ENCODE assay signal across 9 cellular contexts in genomic region chr18:77054288-77054605, GRCh38.
DNase-seq lines count a peak whose midpoint lies in the region; ATAC-seq and TF ChIP-seq lines count a peak whose summit lies in the region.
"Had no signal": no experiment of that assay in that cellular context is flagged by ENCODE, and none has a peak within 500 bp of the region (broad histone marks: within the 10 kb centered on the region; RNA-seq: fewer than 3 reads in every experiment).

No MANE protein-coding gene starts in this region.

- ATAC-seq in HG03460 (IDR thresholded peaks at IDR 0.05; ENCODE audit: unreplicated experiment) (peak; percentile 22), GM23338 (no peak)

- H4K20me1 ChIP-seq in osteoblast (ENCODE audit: insufficient read depth, low read length): no peaks in the 10 kb centered on the region
- no peaks in the 10 kb centered on the region; the same call in 1 of the 2 replicates for H4K20me1 ChIP-seq in GM23338 (replicated peaks; ENCODE audit: insufficient read depth)

- peaks cover 16% of the 10 kb centered on the region for H3K27me3 Mint-ChIP-seq in GM23338 (ENCODE audit: insufficient read depth, low read depth, poor library complexity)

- H3K27me3 ChIP-seq in adipocyte (replicated peaks; ENCODE audit: control insufficient read depth, insufficient read depth, low read length) (no peaks in the 10 kb centered on the region), osteoblast (ENCODE audit: insufficient read depth, low read length) (no peaks in the 10 kb centered on the region), GM23338 (ENCODE audit: insufficient read depth) (no peaks in the 10 kb centered on the region)

- TF ChIP-seq CTCF in osteoblast (IDR thresholded peaks at IDR 0.05; ENCODE audit: extremely low read depth, low read depth, low read length) (no peak), GM13977 (IDR thresholded peaks at IDR 0.05; ENCODE audit: extremely low read depth, insufficient read depth, missing control alignments) (no peak), GM23338 (conservative IDR thresholded peaks at IDR 0.05; ENCODE audit: low read depth in 2 of 2) (no peak)

- in situ Hi-C loops in GM13977 (cut with MboI; ENCODE audit: low pct_unique_long_range_greater_than_20kb, low sequenced_read_pairs, unreplicated experiment): no loop called here

- H3K9me3 Mint-ChIP-seq in GM23338: no peaks in the 10 kb centered on the region

- H3K4me1 ChIP-seq in adipocyte (ENCODE audit: control insufficient read depth, insufficient read depth, low read length) (peaks cover 50% of the 10 kb centered on the region), osteoblast (ENCODE audit: insufficient read depth, low read length) (peaks cover 12% of the 10 kb centered on the region), GM23338 (ENCODE audit: insufficient read depth) (peaks cover 13% of the 10 kb centered on the region; the same call in 1 of the 2 replicates)

- DNase-seq in NCI-H2171 treated with DMSO at 0.1 percent for 48 hours (lab: John Stamatoyannopoulos, UW) (peak; percentile 77), NCI-H2171 (lab: John Stamatoyannopoulos, UW) (no peak), adipocyte (ENCODE audit: low read depth) (no peak), osteoblast (ENCODE audit: insufficient read length, low spot score, missing footprints) (no peak), NCI-H226 (no peak), GM13977 (ENCODE audit: low spot score) (no peak), GM23338 (ENCODE audit: low spot score) (no peak)

- H3K9me2 ChIP-seq in GM23338 (ENCODE audit: insufficient read depth): no peaks in the 10 kb centered on the region

- H3K4me3 ChIP-seq in adipocyte (ENCODE audit: low read length): no peak overlapping the region
- H3K4me3 ChIP-seq in osteoblast (ENCODE audit: insufficient read depth, low read length): no peak overlapping the region
- H3K4me3 ChIP-seq in GM23338: no peak overlapping the region

- H3K4me1 Mint-ChIP-seq in GM23338: peaks cover 44% of the 10 kb centered on the region

- H3K79me2 ChIP-seq in osteoblast (ENCODE audit: insufficient read depth, low read length) (no peaks in the 10 kb centered on the region), GM23338 (replicated peaks; ENCODE audit: insufficient read depth) (no peaks in the 10 kb centered on the region)

- no peaks in the 10 kb centered on the region for H3K36me3 Mint-ChIP-seq in GM23338 (ENCODE audit: low read depth)

- H3F3A ChIP-seq in GM23338 (replicated peaks; ENCODE audit: low read depth): no peaks in the 10 kb centered on the region

- no peak overlapping the region for H3K27ac Mint-ChIP-seq in GM23338

- H3K4me3 Mint-ChIP-seq in GM23338: no peak overlapping the region

- H3K27ac ChIP-seq in osteoblast (ENCODE audit: low read depth, low read length) (peak overlapping the region; percentile 60), GM23338 (ENCODE audit: low read depth) (no peak overlapping the region)
- H3K27ac ChIP-seq: 22Rv1 had no signal

- H3K9me3 ChIP-seq in adipocyte (ENCODE audit: control insufficient read depth, low read length) (no peaks in the 10 kb centered on the region), osteoblast (ENCODE audit: low read depth, low read length) (no peaks in the 10 kb centered on the region)

- H2AFZ ChIP-seq in osteoblast (ENCODE audit: low read length) (peak overlapping the region; percentile 61), GM23338 (no peak overlapping the region)

- H3K4me2 ChIP-seq in osteoblast (ENCODE audit: insufficient read depth, low read length): peak overlapping the region; percentile 65
- no peak overlapping the region for H3K4me2 ChIP-seq in GM23338

- H3K36me3 ChIP-seq in adipocyte (ENCODE audit: control insufficient read depth, insufficient read depth, low read length, severe bottlenecking): no peaks in the 10 kb centered on the region
- no peaks in the 10 kb centered on the region for H3K36me3 ChIP-seq in osteoblast (ENCODE audit: insufficient read depth, low read length)
- H3K36me3 ChIP-seq in GM23338 (ENCODE audit: insufficient read depth): no peaks in the 10 kb centered on the region

- H3K9ac ChIP-seq in adipocyte (ENCODE audit: low read length): peak overlapping the region; percentile 35

TF ChIP-seq in GM23338, 12 proteins besides CTCF, POLR2A, EP300 and RAD21 (continues in another document):
- no peak for TF ChIP-seq CREB1 (CRISPR knock-in tag; IDR thresholded peaks at IDR 0.05; ENCODE audit: low read depth)
- TF ChIP-seq EZH2 (IDR thresholded peaks at IDR 0.05; ENCODE audit: low read depth, unreplicated experiment): no peak
- TF ChIP-seq ZNF331 (CRISPR knock-in tag; IDR thresholded peaks at IDR 0.05; ENCODE audit: low read depth): no peak
- no peak for TF ChIP-seq ZNF114 (CRISPR knock-in tag; IDR thresholded peaks at IDR 0.05)
- no peak for TF ChIP-seq REST (IDR thresholded peaks at IDR 0.05; ENCODE audit: unreplicated experiment)
- TF ChIP-seq JUNB (IDR thresholded peaks at IDR 0.05; ENCODE audit: unreplicated experiment): no peak
- TF ChIP-seq, protein P1, sequence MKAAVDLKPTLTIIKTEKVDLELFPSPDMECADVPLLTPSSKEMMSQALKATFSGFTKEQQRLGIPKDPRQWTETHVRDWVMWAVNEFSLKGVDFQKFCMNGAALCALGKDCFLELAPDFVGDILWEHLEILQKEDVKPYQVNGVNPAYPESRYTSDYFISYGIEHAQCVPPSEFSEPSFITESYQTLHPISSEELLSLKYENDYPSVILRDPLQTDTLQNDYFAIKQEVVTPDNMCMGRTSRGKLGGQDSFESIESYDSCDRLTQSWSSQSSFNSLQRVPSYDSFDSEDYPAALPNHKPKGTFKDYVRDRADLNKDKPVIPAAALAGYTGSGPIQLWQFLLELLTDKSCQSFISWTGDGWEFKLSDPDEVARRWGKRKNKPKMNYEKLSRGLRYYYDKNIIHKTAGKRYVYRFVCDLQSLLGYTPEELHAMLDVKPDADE (IDR thresholded peaks at IDR 0.05): no peak
- no peak for TF ChIP-seq EZH2phosphoT487 (IDR thresholded peaks at IDR 0.05; ENCODE audit: unreplicated experiment)
- no peak for TF ChIP-seq STAT1 (IDR thresholded peaks at IDR 0.05; ENCODE audit: unreplicated experiment)
